Comparison of ENCODE assay signal across 8 cellular contexts in genomic region chr19:48899781-48900476, GRCh38. TPM values are rescaled to one million over a fixed set of nuclear protein-coding genes. Genes with fewer than 3 reads are reported as not detected.
DNase-seq lines count a peak whose midpoint lies in the region.

Gene NUCB1, plus strand, starts transcription at chr19:48900312. Its CDS starts 485 bp downstream, at chr19:48900797.

- in situ Hi-C loops in SK-MEL-5 (cut with HindIII; ENCODE audit: low pct_unique_long_range_greater_than_20kb, low sequenced_read_pairs), result no loop called here

- H3K36me3 ChIP-seq in neuron (ENCODE audit: insufficient read depth, low read length) (peaks cover 19% of the 10 kb centered on the region), subcutaneous abdominal adipose tissue (ENCODE audit: control insufficient read depth in 5 of 5, insufficient read depth in 5 of 5, low read length in 5 of 5) (peaks cover 0 to 17% (median 13%) of the 10 kb centered on the region in 5 donors)

- no peaks in the 10 kb centered on the region for H3K27me3 ChIP-seq in neuron (ENCODE audit: insufficient read depth, low read length)
- peaks cover 0 to 9% (median 0%) of the 10 kb centered on the region in 5 donors for H3K27me3 ChIP-seq in subcutaneous abdominal adipose tissue (ENCODE audit: control insufficient read depth in 5 of 5, insufficient read depth in 4 of 5, low read length in 5 of 5)

- peak within 1 kb of the TSS; percentile 87 to 97 (median 95) for H3K9ac ChIP-seq in subcutaneous abdominal adipose tissue (ENCODE audit: low read length in 5 of 5)

- peak within 1 kb of the TSS; percentile 53 for H2AFZ ChIP-seq in neuron (ENCODE audit: low read depth, low read length)

- H3K4me1 ChIP-seq in neuron (ENCODE audit: insufficient read depth, low read length) (peaks cover 5% of the 10 kb centered on the region), subcutaneous abdominal adipose tissue (ENCODE audit: control insufficient read depth in 5 of 5, insufficient read depth in 5 of 5, low read length in 5 of 5) (peaks cover 4 to 38% (median 33%) of the 10 kb centered on the region in 5 donors)

- peak within 1 kb of the TSS; percentile 92 for H3K27ac ChIP-seq in subcutaneous abdominal adipose tissue (ENCODE audit: low read depth, low read length)

- DNase-seq in ELR (ENCODE audit: low read depth) (peak; percentile 99), HCEC 1CT (peak; percentile 96), MV-4-11 (lab: John Stamatoyannopoulos, UW) (peak; percentile 100), SK-MEL-5 (ENCODE audit: low read depth, low spot score) (peak; percentile 99), foreskin melanocyte (peak; percentile 99)
- peak; percentile 100 for DNase-seq in activated naive CD4-positive, alpha-beta T cell treated with Interleukin-2 at 50 U/mL for 16 hours

- no peaks in the 10 kb centered on the region for H3K9me3 ChIP-seq in neuron (ENCODE audit: low read length)
- no peaks in the 10 kb centered on the region for H3K9me3 ChIP-seq in subcutaneous abdominal adipose tissue (ENCODE audit: control insufficient read depth in 5 of 5, low read length in 5 of 5)

- H3K4me3 ChIP-seq in neuron (ENCODE audit: low read length), result peak within 1 kb of the TSS; percentile 90
- H3K4me3 ChIP-seq in subcutaneous abdominal adipose tissue (ENCODE audit: low read depth in 1 of 5, low read length in 5 of 5), result peak within 1 kb of the TSS; percentile 87 to 96 (median 91)

RNA-seq across cellular contexts. Expression of gene NUCB1, which starts in this region (rescaled TPM):
- 164 and 168 TPM in 2 replicates for total RNA-seq in SK-MEL-5 (2014; rRNA removed; shearing (Covaris generic))
- polyA plus RNA-seq in SK-MEL-5 (2015; cell fraction: cytosol; rRNA removed), result 540 and 639 TPM in 2 replicates
- polyA plus RNA-seq in SK-MEL-5 (2015; cell fraction: nucleus; rRNA removed), result 115 and 146 TPM in 2 replicates

Comparison
In these comparisons a context has a peak if more than half of its experiments do, and no peak if none do; other contexts are left out.
1. Peak in every context shown above with its lines: DNase-seq, H3K4me3 ChIP-seq and H3K27ac ChIP-seq.